In the genomic region with DNA sequence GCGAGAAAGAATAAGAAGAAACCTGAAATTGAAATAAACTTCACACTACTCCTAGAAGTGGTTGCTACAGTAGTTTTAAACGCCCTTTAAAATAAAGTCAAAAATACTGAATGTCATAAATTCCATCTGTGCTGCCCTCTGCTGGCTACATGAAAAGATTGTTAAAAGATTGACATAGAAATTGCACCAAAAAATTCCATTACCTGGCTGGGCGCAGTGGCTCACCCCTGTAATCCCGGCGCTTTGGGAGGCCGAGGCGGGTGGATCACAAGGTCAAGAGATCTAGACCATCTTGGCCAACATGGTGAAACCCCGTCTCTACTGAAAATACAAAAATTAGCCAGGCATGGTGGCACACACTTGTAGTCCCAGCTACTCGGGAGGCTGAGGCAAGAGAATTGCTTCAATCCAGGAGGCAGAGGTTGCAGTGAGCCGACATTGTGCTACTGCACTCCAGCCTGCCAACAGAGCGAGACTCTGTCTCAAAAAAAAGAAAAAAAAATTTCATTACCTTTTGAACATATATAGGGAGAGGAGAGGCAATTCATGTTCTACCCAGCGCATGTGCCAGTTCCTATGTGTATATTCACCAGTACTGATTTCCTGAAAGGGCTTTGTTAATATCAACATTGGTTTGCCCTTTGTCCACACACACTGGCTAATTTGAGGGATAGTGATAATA, we compare ENCODE assay signal across 8 cellular contexts. TPM values are rescaled to one million over a fixed set of nuclear protein-coding genes. Genes with fewer than 3 reads are reported as not detected.
A peak's percentile ranks its signal among the peaks of the same experiment; 100 is the strongest.
DNase-seq lines count a peak whose midpoint lies in the region; ATAC-seq and TF ChIP-seq lines count a peak whose summit lies in the region.

No MANE protein-coding gene starts in this region.

- intact Hi-C loops in mucosa of descending colon (cut with DNase I, micrococcal nuclease) = no loop called here

- no peak overlapping the region for H3K4me3 ChIP-seq in AG04449 (ENCODE audit: low read depth, low read length)
- no peak overlapping the region for H3K4me3 ChIP-seq in mucosa of descending colon

- CTCF ChIA-PET in AG04449 (lab: Yijun Ruan, JAX) = interaction anchor here (1.2 to 3.2 kb wide), 10 partner anchors 10 to 258 kb away, joined by 3 to 27 read pairs (median 6); no protein-coding TSS in a partner anchor
- CTCF ChIA-PET in GM10248 (lab: Yijun Ruan, JAX) = interaction anchor here (1.0 to 2.3 kb wide), 6 partner anchors 9 to 23 kb away, joined by 3 to 28 read pairs (median 5); no protein-coding TSS in a partner anchor

- peaks cover 27% of the 10 kb centered on the region for H3K4me1 ChIP-seq in mucosa of descending colon (ENCODE audit: low read depth)

- H3K36me3 ChIP-seq in mucosa of descending colon (ENCODE audit: low read depth) = no peaks in the 10 kb centered on the region

- POLR2A ChIA-PET in AG04449 (lab: Yijun Ruan, JAX) = no interaction called here
- POLR2A ChIA-PET in GM10248 (lab: Yijun Ruan, JAX) = no interaction called here

- peak; percentile 42 for TF ChIP-seq CTCF in AG04449 (IDR thresholded peaks at IDR 0.05; ENCODE audit: insufficient read depth, low read length, missing control alignments)
- TF ChIP-seq CTCF in GM10248 (IDR thresholded peaks at IDR 0.05; ENCODE audit: control extremely low read depth, extremely low read depth, low read depth, missing control alignments) = peak; percentile 38
- no peak for TF ChIP-seq CTCF in mucosa of descending colon (IDR thresholded peaks at IDR 0.05)

- DNase-seq in AG04449 (ENCODE audit: low read depth, low spot score) = no peak
- no peak for DNase-seq in GM10248 (ENCODE audit: extremely low spot score)
- DNase-seq in SW480 (ENCODE audit: low spot score) = peak; percentile 39
- peak; percentile 57 for DNase-seq in cerebellum (ENCODE audit: low spot score)
- DNase-seq in mucosa of descending colon = peak in 1 of 3 donors; percentile 61

- no peaks in the 10 kb centered on the region for H3K9me3 ChIP-seq in mucosa of descending colon

- ATAC-seq in mucosa of descending colon = peak; percentile 26
- ATAC-seq in GM19452 (IDR thresholded peaks at IDR 0.05; ENCODE audit: unreplicated experiment) = no peak
- no peak for ATAC-seq in HG03159 (IDR thresholded peaks at IDR 0.05; ENCODE audit: unreplicated experiment)
- ATAC-seq in HG02763 (IDR thresholded peaks at IDR 0.05; ENCODE audit: unreplicated experiment) = no peak

RNA-seq across cellular contexts. Expression of gene CYTH1, which starts 36.5 kb away (rescaled TPM):
- 40.5 TPM for total RNA-seq in cerebellum
- total RNA-seq in mucosa of descending colon = 10 to 100 TPM; 60.3 to 99.4 (median 91.6) TPM

Comparison
In these comparisons a context has a peak if more than half of its experiments do, and no peak if none do; other contexts are left out.
1. DNase-seq: peak in SW480 (single experiment) and cerebellum (single experiment); none in AG04449 (single experiment) and GM10248 (single experiment).